1 cellular context compared by ENCODE assay signal in genomic region chr20:25543068-25543467, GRCh38.
TF ChIP-seq lines count a peak whose summit lies in the region.

No MANE protein-coding gene starts in this region.

TF ChIP-seq in HEK293, 187 proteins besides CTCF, POLR2A, EP300 and RAD21 (continued from another document):
- TF ChIP-seq ZNF121 (tag by site-specific recombination; IDR thresholded peaks at IDR 0.05) (no peak), ZNF549 (tag by site-specific recombination; IDR thresholded peaks at IDR 0.05) (no peak), KLF9 (tag by site-specific recombination; IDR thresholded peaks at IDR 0.05; ENCODE audit: low read depth) (0 out of 2 replicates have a peak, but pooled peaks have one; percentile 12), ZNF830 (tag by site-specific recombination; IDR thresholded peaks at IDR 0.05; ENCODE audit: low read depth) (no peak), SP7 (tag by site-specific recombination; IDR thresholded peaks at IDR 0.05) (no peak), SCRT2 (tag by site-specific recombination; IDR thresholded peaks at IDR 0.05) (peak; percentile 80), ZBTB17 (tag by site-specific recombination; IDR thresholded peaks at IDR 0.05) (no peak), ZNF664 (tag by site-specific recombination; IDR thresholded peaks at IDR 0.05) (no peak), ZNF248 (tag by site-specific recombination; IDR thresholded peaks at IDR 0.05) (no peak)
- TF ChIP-seq, protein P1, sequence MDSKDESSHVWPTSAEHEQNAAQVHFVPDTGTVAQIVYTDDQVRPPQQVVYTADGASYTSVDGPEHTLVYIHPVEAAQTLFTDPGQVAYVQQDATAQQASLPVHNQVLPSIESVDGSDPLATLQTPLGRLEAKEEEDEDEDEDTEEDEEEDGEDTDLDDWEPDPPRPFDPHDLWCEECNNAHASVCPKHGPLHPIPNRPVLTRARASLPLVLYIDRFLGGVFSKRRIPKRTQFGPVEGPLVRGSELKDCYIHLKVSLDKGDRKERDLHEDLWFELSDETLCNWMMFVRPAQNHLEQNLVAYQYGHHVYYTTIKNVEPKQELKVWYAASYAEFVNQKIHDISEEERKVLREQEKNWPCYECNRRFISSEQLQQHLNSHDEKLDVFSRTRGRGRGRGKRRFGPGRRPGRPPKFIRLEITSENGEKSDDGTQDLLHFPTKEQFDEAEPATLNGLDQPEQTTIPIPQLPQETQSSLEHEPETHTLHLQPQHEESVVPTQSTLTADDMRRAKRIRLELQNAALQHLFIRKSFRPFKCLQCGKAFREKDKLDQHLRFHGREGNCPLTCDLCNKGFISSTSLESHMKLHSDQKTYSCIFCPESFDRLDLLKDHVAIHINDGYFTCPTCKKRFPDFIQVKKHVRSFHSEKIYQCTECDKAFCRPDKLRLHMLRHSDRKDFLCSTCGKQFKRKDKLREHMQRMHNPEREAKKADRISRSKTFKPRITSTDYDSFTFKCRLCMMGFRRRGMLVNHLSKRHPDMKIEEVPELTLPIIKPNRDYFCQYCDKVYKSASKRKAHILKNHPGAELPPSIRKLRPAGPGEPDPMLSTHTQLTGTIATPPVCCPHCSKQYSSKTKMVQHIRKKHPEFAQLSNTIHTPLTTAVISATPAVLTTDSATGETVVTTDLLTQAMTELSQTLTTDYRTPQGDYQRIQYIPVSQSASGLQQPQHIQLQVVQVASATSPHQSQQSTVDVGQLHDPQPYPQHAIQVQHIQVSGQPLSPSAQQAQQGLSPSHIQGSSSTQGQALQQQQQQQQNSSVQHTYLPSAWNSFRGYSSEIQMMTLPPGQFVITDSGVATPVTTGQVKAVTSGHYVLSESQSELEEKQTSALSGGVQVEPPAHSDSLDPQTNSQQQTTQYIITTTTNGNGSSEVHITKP (tag by site-specific recombination; IDR thresholded peaks at IDR 0.05) = peak; percentile 30; the same call in 1 of the 2 replicates
TF ChIP-seq in HEK293: peak in this region for 5.
